Comparison of ENCODE assay signal across 16 cellular contexts in genomic region chr7:121126201-121126600, GRCh38.
"Had no signal": no experiment of that assay in that cellular context is flagged by ENCODE, and none has a peak within 500 bp of the region (broad histone marks: within the 10 kb centered on the region; RNA-seq: fewer than 3 reads in every experiment).

No MANE protein-coding gene starts in this region.

- H3K9me3 ChIP-seq: SJCRH30 had no signal

- H3K27me3 ChIP-seq: SJCRH30 had no signal

- H3K4me1 ChIP-seq: SJCRH30 had no signal

- H2AFZ ChIP-seq: PC-9 had no signal

- DNase-seq: NCI-H1092, NCI-H187 treated with DMSO at 0.1 percent for 48 hours, NCI-H2029, NCI-H510A treated with DMSO at 0.1 percent for 48 hours, NCI-H524 treated with DMSO at 0.1 percent for 48 hours, NCI-H526 treated with DMSO at 0.1 percent for 48 hours, NCI-H774, PC-9, SHP77, SIG-M5 had no signal

- ATAC-seq: Panc1, Right ventricle myocardium inferior, SK-N-SH treated with all-trans-retinoic acid at 6 μM for 48 hours had no signal

- H3K27ac ChIP-seq: PC-9, RWPE1, SJCRH30, SK-N-MC had no signal

- H3K4me3 ChIP-seq: PC-9, SJCRH30, SK-N-MC had no signal
